In genomic region chr1:215793210-215793609, GRCh38 we compare ENCODE assay signal across 8 cellular contexts.
A peak's percentile ranks its signal among the peaks of the same experiment; 100 is the strongest.
DNase-seq lines count a peak whose midpoint lies in the region; ATAC-seq, FAIRE-seq and TF ChIP-seq lines count a peak whose summit lies in the region.

No MANE protein-coding gene starts in this region.

- H3K27me3 ChIP-seq in WERI-Rb-1 (ENCODE audit: insufficient read depth, low read depth, severe bottlenecking) = no peaks in the 10 kb centered on the region
- no peaks in the 10 kb centered on the region for H3K27me3 ChIP-seq in liver (ENCODE audit: control insufficient read depth in 4 of 4, insufficient read depth in 4 of 4, low read length in 3 of 4)

- TF ChIP-seq CTCF in WERI-Rb-1 (IDR thresholded peaks at IDR 0.05; ENCODE audit: low read depth, low read length) (peak; percentile 47), liver (IDR thresholded peaks at IDR 0.05; ENCODE audit: low read depth, low read length, missing input control) (peak; percentile 13)

- DNase-seq in DMS53 (lab: John Stamatoyannopoulos, UW) (peak; percentile 55), HS-5 (ENCODE audit: low read depth) (peak; percentile 93), WERI-Rb-1 (no peak), GM12892 (ENCODE audit: insufficient read length) (no peak)

- FAIRE-seq in GM12892 (lab: Jason Lieb, UNC) = no peak

- H3K27ac ChIP-seq in WERI-Rb-1 = no peak overlapping the region
- H3K27ac ChIP-seq in liver (ENCODE audit: low read depth in 1 of 2, low read length in 2 of 2) = no peak overlapping the region

- TF ChIP-seq POLR2A in GM12892 (IDR thresholded peaks at IDR 0.05; ENCODE audit: low read depth, low read length) = no peak

- no peaks in the 10 kb centered on the region for H3K9me3 ChIP-seq in WERI-Rb-1 (ENCODE audit: severe bottlenecking)
- no peaks in the 10 kb centered on the region for H3K9me3 ChIP-seq in liver (ENCODE audit: control insufficient read depth in 4 of 4, low read length in 3 of 4)

- H3K36me3 ChIP-seq in WERI-Rb-1 = no peaks in the 10 kb centered on the region
- no peaks in the 10 kb centered on the region for H3K36me3 ChIP-seq in liver (ENCODE audit: control insufficient read depth in 4 of 4, insufficient read depth in 3 of 4, low read depth in 1 of 4, low read length in 3 of 4)

- no peak for ATAC-seq in GM21423 (IDR thresholded peaks at IDR 0.05; ENCODE audit: unreplicated experiment)
- ATAC-seq in GM18498 (IDR thresholded peaks at IDR 0.05; ENCODE audit: unreplicated experiment) = no peak
- ATAC-seq in HG02623 (IDR thresholded peaks at IDR 0.05; ENCODE audit: unreplicated experiment) = no peak

- H3K9ac ChIP-seq in liver (ENCODE audit: low read depth in 1 of 2, low read length in 2 of 2) = no peak overlapping the region

- peak; percentile 53 to 64 for TF ChIP-seq RAD21 in liver (IDR thresholded peaks at IDR 0.05)

- H3K4me3 ChIP-seq in WERI-Rb-1 (ENCODE audit: low read depth, low read length) (no peak overlapping the region), liver (ENCODE audit: low read depth in 1 of 3, low read length in 3 of 3) (no peak overlapping the region)

- H3K4me1 ChIP-seq in liver (ENCODE audit: control insufficient read depth in 4 of 4, insufficient read depth in 4 of 4, low read length in 3 of 4) = no peaks in the 10 kb centered on the region

TF ChIP-seq in liver, 16 proteins besides CTCF, POLR2A, EP300 and RAD21:
- TF ChIP-seq TAF1 (conservative IDR thresholded peaks at IDR 0.05) (no peak), FOXA1 (IDR thresholded peaks at IDR 0.05) (no peak), MAX (IDR thresholded peaks at IDR 0.05) (no peak), YY1 (IDR thresholded peaks at IDR 0.05) (no peak), RXRA (IDR thresholded peaks at IDR 0.05) (no peak), JUND (IDR thresholded peaks at IDR 0.05) (no peak), HNF4A (conservative IDR thresholded peaks at IDR 0.05) (no peak)
TF ChIP-seq in liver: peak in this region for 0.

Comparison
In these comparisons a context has a peak if more than half of its experiments do, and no peak if none do; other contexts are left out.
1. DNase-seq: peak in DMS53 (single experiment) and HS-5 (single experiment); none in WERI-Rb-1 (single experiment) and GM12892 (single experiment).